ENCODE assay signal across 10 cellular contexts in genomic region chr19:15300533-15301194, GRCh38. TPM values are rescaled to one million over a fixed set of nuclear protein-coding genes. Genes with fewer than 3 reads are reported as not detected.
DNase-seq lines count a peak whose midpoint lies in the region; ATAC-seq and TF ChIP-seq lines count a peak whose summit lies in the region.
"Had no signal": no experiment of that assay in that cellular context is flagged by ENCODE, and none has a peak within 500 bp of the region (broad histone marks: within the 10 kb centered on the region; RNA-seq: fewer than 3 reads in every experiment).

No MANE protein-coding gene starts in this region.

- no peak for TF ChIP-seq CTCF in SU-DHL-6 (IDR thresholded peaks at IDR 0.05; ENCODE audit: insufficient read depth, low read length, poor library complexity, severe bottlenecking)
- no peak for TF ChIP-seq CTCF in epithelial cell of esophagus (IDR thresholded peaks at IDR 0.05; ENCODE audit: insufficient read depth, low read depth, low read length, missing control alignments)
- no peak for TF ChIP-seq CTCF in stomach (IDR thresholded peaks at IDR 0.05)

- ATAC-seq in GM21825 (IDR thresholded peaks at IDR 0.05; ENCODE audit: unreplicated experiment): no peak

- TF ChIP-seq POLR2A in stomach (IDR thresholded peaks at IDR 0.05): no peak

- H2AFZ ChIP-seq in SU-DHL-6 (ENCODE audit: low read depth, low read length, severe bottlenecking): no peak overlapping the region

- H3F3A ChIP-seq in SU-DHL-6 (ENCODE audit: insufficient read depth): no peaks in the 10 kb centered on the region

- H3K4me2 ChIP-seq in SU-DHL-6 (ENCODE audit: low read depth, low read length, poor library complexity, severe bottlenecking): no peak overlapping the region

- no peak for TF ChIP-seq EP300 in stomach (IDR thresholded peaks at IDR 0.05)

- H3K4me3 ChIP-seq in SU-DHL-6 (ENCODE audit: insufficient read depth, low read length, poor library complexity, severe bottlenecking) (no peak overlapping the region), epithelial cell of esophagus (ENCODE audit: low read length) (no peak overlapping the region), stomach (no peak overlapping the region)

- H3K27me3 ChIP-seq in SU-DHL-6 (ENCODE audit: low read length): no peaks in the 10 kb centered on the region
- H3K27me3 ChIP-seq in stomach: no peaks in the 10 kb centered on the region

- no peaks in the 10 kb centered on the region for H3K36me3 ChIP-seq in SU-DHL-6 (ENCODE audit: low read length)
- peaks cover 0 to 5% (median 0%) of the 10 kb centered on the region in 4 donors for H3K36me3 ChIP-seq in stomach

- intact Hi-C loops in stomach (cut with DNase I; ENCODE audit: low total_unique reads): no loop called here

- H3K9me3 ChIP-seq in SU-DHL-6 (ENCODE audit: insufficient read depth, low read length) (no peaks in the 10 kb centered on the region), stomach (no peaks in the 10 kb centered on the region)

- no peak overlapping the region for H3K9ac ChIP-seq in SU-DHL-6 (ENCODE audit: low read length)

- H3K27ac ChIP-seq in SU-DHL-6 (ENCODE audit: low read depth, low read length) (peak overlapping the region; percentile 19), stomach (peak overlapping the region in 4 of 5 donors; percentile 5 to 70 (median 40))

- H3K4me1 ChIP-seq in stomach: peaks cover 78 to 100% (median 94%) of the 10 kb centered on the region in 4 donors

- DNase-seq in activated naive CD4-positive, alpha-beta T cell treated with Interleukin-2 at 50 U/mL for 16 hours: peak; percentile 42
- DNase-seq in activated naive CD4-positive, alpha-beta T cell (lab: John Stamatoyannopoulos, UW): no peak
- peak; percentile 50 for DNase-seq in epithelial cell of esophagus (ENCODE audit: low read depth)
- DNase-seq in stomach: no peak
- DNase-seq in NCI-H1105 treated with DMSO at 0.1 percent for 48 hours (lab: John Stamatoyannopoulos, UW): no peak
- no peak for DNase-seq in iPS-NIHi11 (ENCODE audit: low spot score)
- DNase-seq: effector memory CD4-positive, alpha-beta T cell; NCI-H2227 treated with DMSO at 0.1 percent for 48 hours had no signal

- H3K9me2 ChIP-seq in SU-DHL-6 (replicated peaks; ENCODE audit: insufficient read depth, low read length): no peaks in the 10 kb centered on the region

- peaks cover 55% of the 10 kb centered on the region for H4K20me1 ChIP-seq in SU-DHL-6 (ENCODE audit: low read depth, low read length)

- 63 to 82% (median 80%) methylated on average over 6 of the region's 6 CpGs for WGBS in stomach, 5 donors

- peaks cover 99% of the 10 kb centered on the region for H3K79me2 ChIP-seq in SU-DHL-6 (ENCODE audit: insufficient read depth, low read length)

RNA-seq across cellular contexts. Expression of gene BRD4, which starts 31.7 kb away (rescaled TPM):
- total RNA-seq in stomach: 100 to 1,000 TPM in 1 of 5 donors, 10 to 100 TPM in 4; 14.7 to 113 (median 49.7) TPM
- polyA plus RNA-seq in stomach: 10 to 100 TPM; 10.6 to 21.1 (median 14.8) TPM

Comparison
In these comparisons a context has a peak if more than half of its experiments do, and no peak if none do; other contexts are left out.
1. DNase-seq: peak in activated naive CD4-positive, alpha-beta T cell treated with Interleukin-2 at 50 U/mL for 16 hours (single experiment) and epithelial cell of esophagus (single experiment); none in activated naive CD4-positive, alpha-beta T cell (0 of 4), stomach (single experiment), NCI-H1105 treated with DMSO at 0.1 percent for 48 hours (single experiment) and iPS-NIHi11 (single experiment).